ENCODE assay signal across 8 cellular contexts in the genomic region with DNA sequence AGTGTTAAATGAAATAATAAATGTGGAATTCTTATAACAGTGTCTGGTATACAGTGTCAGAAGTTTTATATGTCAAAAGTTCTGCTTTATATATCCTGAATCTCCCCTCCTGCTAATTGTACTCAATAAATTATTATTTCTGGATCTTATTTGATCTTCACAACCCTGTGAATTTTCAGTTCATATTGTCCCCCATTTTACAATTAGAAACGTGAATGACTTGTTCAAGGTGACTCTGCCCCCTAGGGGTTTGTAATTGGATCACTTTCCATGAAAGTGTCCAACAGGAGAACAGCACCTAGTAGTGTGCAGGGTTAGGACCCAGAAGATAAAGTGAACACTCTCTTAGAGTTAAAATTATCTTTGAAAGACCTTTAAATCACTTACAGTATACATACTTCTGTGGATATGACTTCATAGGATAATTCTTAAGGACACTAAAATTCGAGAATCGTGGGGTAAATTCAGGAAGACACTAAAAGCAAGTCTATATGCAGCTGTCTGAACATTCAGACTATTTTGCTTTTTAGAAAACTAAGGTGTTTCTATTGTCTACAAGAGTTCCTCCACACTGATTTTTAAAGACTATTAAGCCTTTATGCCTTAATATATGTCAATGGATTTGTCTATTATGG. TPM values are rescaled to one million over a fixed set of nuclear protein-coding genes. Genes with fewer than 3 reads are reported as not detected.
DNase-seq lines count a peak whose midpoint lies in the region; ATAC-seq lines count a peak whose summit lies in the region.

No MANE protein-coding gene starts in this region.

- ATAC-seq in GM21786 (IDR thresholded peaks at IDR 0.05; ENCODE audit: unreplicated experiment) = no peak
- no peak for ATAC-seq in GM19463 (IDR thresholded peaks at IDR 0.05; ENCODE audit: unreplicated experiment)

- peak; percentile 69 for DNase-seq in DMS 273 (lab: John Stamatoyannopoulos, UW; ENCODE audit: unreplicated experiment)
- no peak for DNase-seq in DMS 273 treated with DMSO at 0.1 percent for 48 hours (lab: John Stamatoyannopoulos, UW)
- peak; percentile 70 for DNase-seq in LHCN-M2 (ENCODE audit: low read depth)
- peak; percentile 53 for DNase-seq in amniotic epithelial cell (ENCODE audit: low read depth)
- DNase-seq in myocyte (ENCODE audit: low read depth) = peak; percentile 37
- DNase-seq in stimulated activated CD4-positive, alpha-beta T cell treated with anti-CD3 and anti-CD28 coated beads, Interleukin-4, amount 100 ng/mL, for 24 hours = no peak

RNA-seq across cellular contexts. Expression of gene DDR2, which starts 4.5 kb away (rescaled TPM):
- total RNA-seq in LHCN-M2 (2014; rRNA removed) (55.3 and 73.1 TPM in 2 replicates), myocyte (51.4 and 65.3 TPM in 2 replicates)
- polyA plus RNA-seq in LHCN-M2 (2012) = 16.0 TPM
- 43.2 TPM for polyA plus RNA-seq in myocyte (2012)

Comparison
In these comparisons a context has a peak if more than half of its experiments do, and no peak if none do; other contexts are left out.
1. DNase-seq: peak in DMS 273 (single experiment), LHCN-M2 (single experiment), amniotic epithelial cell (single experiment) and myocyte (single experiment); none in DMS 273 treated with DMSO at 0.1 percent for 48 hours (single experiment) and stimulated activated CD4-positive, alpha-beta T cell treated with anti-CD3 and anti-CD28 coated beads, Interleukin-4, amount 100 ng/mL, for 24 hours (single experiment).